22 cellular contexts compared by ENCODE assay signal in genomic region chr11:4063348-4063747, GRCh38. TPM values are rescaled to one million over a fixed set of nuclear protein-coding genes. Genes with fewer than 3 reads are reported as not detected.
DNase-seq lines count a peak whose midpoint lies in the region; ATAC-seq and TF ChIP-seq lines count a peak whose summit lies in the region.
"Had no signal": no experiment of that assay in that cellular context is flagged by ENCODE, and none has a peak within 500 bp of the region (broad histone marks: within the 10 kb centered on the region; RNA-seq: fewer than 3 reads in every experiment).

No MANE protein-coding gene starts in this region.

- peak; percentile 61 for DNase-seq in BJ (ENCODE audit: low read depth)
- DNase-seq in T-helper 17 cell, result no peak
- DNase-seq in hepatic stellate cell (ENCODE audit: low spot score), result peak; percentile 27
- DNase-seq in gastrocnemius medialis, result no peak
- DNase-seq in Kasumi-1 (lab: John Stamatoyannopoulos, UW), result no peak
- no peak for DNase-seq in heart right ventricle
- DNase-seq in CD1c-positive myeloid dendritic cell (ENCODE audit: extremely low spot score), result no peak
- DNase-seq: Calu3, DMS79 treated with DMSO at 0.1 percent for 48 hours, KBM-7, MM.1S, NCI-H1694, NCI-H2029 treated with DMSO at 0.1 percent for 48 hours, NCI-H2227 treated with DMSO at 0.1 percent for 48 hours, NCI-H526 treated with DMSO at 0.1 percent for 48 hours, Right ventricle myocardium superior, RPMI8226 had no signal

- peaks cover 59 to 72% of the 10 kb centered on the region in 2 donors for H3K4me1 ChIP-seq in gastrocnemius medialis
- H3K4me1 ChIP-seq in heart right ventricle, result peaks cover 3 to 47% (median 36%) of the 10 kb centered on the region in 9 donors

- H3K4me1 Mint-ChIP-seq in T-helper 17 cell, result peaks cover 46% of the 10 kb centered on the region

- CTCF ChIA-PET in BJ (lab: Yijun Ruan, JAX), result interaction anchor here (1.4 to 14.8 kb wide), 5 partner anchors 10 to 222 kb away, joined by 3 to 524 read pairs (median 13); partner anchors contain the start of genes RHOG and STIM1

- H3K27me3 ChIP-seq in BJ (ENCODE audit: control insufficient read depth, insufficient read depth, low read length) (no peaks in the 10 kb centered on the region), gastrocnemius medialis (no peaks in the 10 kb centered on the region), heart right ventricle (no peaks in the 10 kb centered on the region)
- H3K27me3 ChIP-seq: SJSA1 had no signal

- TF ChIP-seq POLR2A in gastrocnemius medialis (IDR thresholded peaks at IDR 0.05), result no peak

- WGBS in heart right ventricle, 2 donors, result 87 to 90% methylated on average over 3 of the region's 3 CpGs

- H3K27ac Mint-ChIP-seq in T-helper 17 cell, result peak overlapping the region; percentile 67
- H3K27ac Mint-ChIP-seq: B cell, CD14-positive monocyte had no signal

- ATAC-seq in T-helper 17 cell (no peak), gastrocnemius medialis (no peak), heart right ventricle (no peak), HG02588 (IDR thresholded peaks at IDR 0.05; ENCODE audit: unreplicated experiment) (no peak)

- in situ Hi-C loops in gastrocnemius medialis (cut with MboI; ENCODE audit: low sequenced_read_pairs in 4 of 4), result no loop called here

- no peak for TF ChIP-seq CTCF in BJ (IDR thresholded peaks at IDR 0.05; ENCODE audit: insufficient read depth, low read depth, low read length)
- no peak for TF ChIP-seq CTCF in gastrocnemius medialis (IDR thresholded peaks at IDR 0.05 in 4 of 5, conservative IDR thresholded peaks at IDR 0.05 in 1 of 5)
- no peak for TF ChIP-seq CTCF in heart right ventricle (IDR thresholded peaks at IDR 0.05)

- peak overlapping the region; percentile 42 to 69 (median 66) for H3K27ac ChIP-seq in gastrocnemius medialis
- no peak overlapping the region for H3K27ac ChIP-seq in heart right ventricle
- H3K27ac ChIP-seq: 22Rv1, SJSA1 had no signal

- peaks cover 4% of the 10 kb centered on the region for H3K36me3 Mint-ChIP-seq in T-helper 17 cell (ENCODE audit: low read depth)

- POLR2A ChIA-PET in BJ (lab: Charles Lee), result interaction anchor here (0.8 kb wide), 1 partner anchor 9 kb away, joined by 3 read pairs; no protein-coding TSS in a partner anchor

- no peak overlapping the region for H3K4me3 ChIP-seq in BJ (ENCODE audit: low read depth, low read length)
- H3K4me3 ChIP-seq in gastrocnemius medialis, result no peak overlapping the region
- H3K4me3 ChIP-seq in heart right ventricle, result no peak overlapping the region
- H3K4me3 ChIP-seq: SJSA1 had no signal

- peaks cover 2% of the 10 kb centered on the region; the same call in 1 of the 2 replicates for H3K36me3 ChIP-seq in BJ (ENCODE audit: control insufficient read depth, insufficient read depth, low read length)
- H3K36me3 ChIP-seq in gastrocnemius medialis, result peaks cover 0 to 24% of the 10 kb centered on the region in 2 donors
- H3K36me3 ChIP-seq in heart right ventricle, result peaks cover 0 to 38% (median 13%) of the 10 kb centered on the region in 9 donors

- intact Hi-C loops in gastrocnemius medialis (cut with DNase I; ENCODE audit: low total_unique reads), result no loop called here
- intact Hi-C loops in heart right ventricle (cut with DNase I), result loop anchor here in 1 of 10 donors (10.0 kb wide), 1 partner anchor 119 kb away; no protein-coding TSS in a partner anchor

- H3K4me3 Mint-ChIP-seq in T-helper 17 cell, result no peak overlapping the region
- H3K4me3 Mint-ChIP-seq: B cell, CD14-positive monocyte had no signal

- H3K9me3 ChIP-seq in T-helper 17 cell (ENCODE audit: control insufficient read depth, low read length, poor library complexity, severe bottlenecking), result no peaks in the 10 kb centered on the region
- H3K9me3 ChIP-seq in gastrocnemius medialis, result no peaks in the 10 kb centered on the region
- H3K9me3 ChIP-seq in heart right ventricle, result no peaks in the 10 kb centered on the region
- H3K9me3 ChIP-seq: SJSA1 had no signal

- H3K27me3 Mint-ChIP-seq in T-helper 17 cell, result no peaks in the 10 kb centered on the region
- H3K27me3 Mint-ChIP-seq: B cell had no signal

RNA-seq across cellular contexts. Expression of gene RRM1, which starts 31.3 kb away (rescaled TPM):
- polyA plus RNA-seq in BJ (2011; rRNA removed) (68.9 and 86.5 TPM in 2 replicates), heart right ventricle (10 to 100 TPM in 1 of 2 donors, 1 to 10 TPM in 1; 3.7 to 15.0 TPM)
- polyA minus RNA-seq in BJ (2011; rRNA and poly(A)+ RNA removed), result 66.5 and 81.9 TPM in 2 replicates
- total RNA-seq in T-helper 17 cell (10 to 100 TPM; 54.9 to 66.5 TPM), gastrocnemius medialis (10 to 100 TPM; 34.0 to 66.0 (median 37.8) TPM), heart right ventricle (10 to 100 TPM; 22.9 to 36.6 (median 29.0) TPM)

Comparison
In these comparisons a context has a peak if more than half of its experiments do, and no peak if none do; other contexts are left out.
1. DNase-seq: peak in BJ (single experiment) and hepatic stellate cell (single experiment); none in T-helper 17 cell (0 of 3), gastrocnemius medialis (0 of 2), Kasumi-1 (0 of 2), heart right ventricle (0 of 2) and CD1c-positive myeloid dendritic cell (single experiment).
2. H3K27ac ChIP-seq: peak in gastrocnemius medialis (4 of 4); none in heart right ventricle (0 of 10).